Comparison of ENCODE assay signal across 13 cellular contexts in the genomic region with DNA sequence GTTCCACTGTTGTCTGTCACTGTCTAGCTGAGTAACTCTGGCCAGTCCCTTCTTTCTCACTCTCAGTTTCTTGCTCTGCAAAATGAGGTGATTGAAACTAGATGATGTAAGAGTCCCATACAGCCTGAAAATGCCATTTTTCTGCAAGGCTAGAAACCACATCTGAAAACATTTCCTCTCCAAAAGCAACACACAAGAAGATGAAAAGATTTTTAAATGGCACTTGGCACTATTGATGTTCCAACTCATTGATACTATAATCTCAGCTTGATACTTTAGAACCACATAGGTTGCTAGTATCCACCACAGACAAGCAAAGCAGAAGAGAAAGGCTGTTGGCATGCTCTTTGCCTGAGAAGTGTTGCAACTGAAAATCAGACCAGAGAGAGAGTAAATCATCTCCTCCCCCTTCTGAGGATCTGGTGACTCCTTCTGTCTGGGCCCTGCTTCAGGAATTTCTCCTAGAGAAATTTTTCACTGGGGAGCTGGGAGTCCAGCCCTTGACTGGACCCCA.
DNase-seq lines count a peak whose midpoint lies in the region; ATAC-seq and TF ChIP-seq lines count a peak whose summit lies in the region.
"Had no signal": no experiment of that assay in that cellular context is flagged by ENCODE, and none has a peak within 500 bp of the region (broad histone marks: within the 10 kb centered on the region; RNA-seq: fewer than 3 reads in every experiment).

No MANE protein-coding gene starts in this region.

- POLR2A ChIA-PET in SK-N-SH (lab: Yijun Ruan, JAX) = no interaction called here
- POLR2A ChIA-PET in WTC11 (lab: Charles Lee) = no interaction called here
- POLR2A ChIA-PET in naive thymus-derived CD8-positive, alpha-beta T cell (lab: Charles Lee) = no interaction called here

- no peak for ATAC-seq in SK-N-SH treated with all-trans-retinoic acid at 6 μM for 48 hours
- peak; percentile 97 for ATAC-seq in HG02885 (IDR thresholded peaks at IDR 0.05; ENCODE audit: poor library complexity, unreplicated experiment)
- ATAC-seq in WTC11 = peak; percentile 34; the same call in 1 of the 2 replicates
- ATAC-seq in naive thymus-derived CD8-positive, alpha-beta T cell = no peak
- ATAC-seq: body of pancreas had no signal

- no peaks in the 10 kb centered on the region for H3K36me3 Mint-ChIP-seq in WTC11
- H3K36me3 Mint-ChIP-seq in naive thymus-derived CD8-positive, alpha-beta T cell = no peaks in the 10 kb centered on the region

- H3K9me3 Mint-ChIP-seq in WTC11 = no peaks in the 10 kb centered on the region
- peaks cover 0 to 14% (median 4%) of the 10 kb centered on the region in 9 donors for H3K9me3 Mint-ChIP-seq in naive thymus-derived CD8-positive, alpha-beta T cell

- no peak overlapping the region for H3K27ac Mint-ChIP-seq in WTC11
- H3K27ac Mint-ChIP-seq in naive thymus-derived CD8-positive, alpha-beta T cell = no peak overlapping the region

- H3K36me3 ChIP-seq in SK-N-SH (replicated peaks in 1 of 2; ENCODE audit: control insufficient read depth in 1 of 2, insufficient read depth in 2 of 2, low read length in 1 of 2) = no peaks in the 10 kb centered on the region
- H3K36me3 ChIP-seq: heart left ventricle had no signal

- TF ChIP-seq EP300 in SK-N-SH (IDR thresholded peaks at IDR 0.05; ENCODE audit: borderline replicate concordance in 1 of 2, low read depth in 1 of 2, low read length in 1 of 2) = no peak

- no peak overlapping the region for H3K9ac ChIP-seq in SK-N-SH

- no peak overlapping the region for H3K4me2 ChIP-seq in SK-N-SH

- TF ChIP-seq CTCF in SK-N-SH (IDR thresholded peaks at IDR 0.05) (no peak), WTC11 (IDR thresholded peaks at IDR 0.05) (no peak)

- H3K79me2 ChIP-seq in SK-N-SH (ENCODE audit: insufficient read depth) = no peaks in the 10 kb centered on the region

- no peak overlapping the region for H3K4me3 ChIP-seq in SK-N-SH (ENCODE audit: low read depth in 2 of 2, low read length in 1 of 2)
- H3K4me3 ChIP-seq: body of pancreas, heart left ventricle had no signal

- no peaks in the 10 kb centered on the region for H3K9me3 ChIP-seq in SK-N-SH
- H3K9me3 ChIP-seq: body of pancreas, heart left ventricle had no signal

- peaks cover 60% of the 10 kb centered on the region for H3K27me3 Mint-ChIP-seq in WTC11 (ENCODE audit: low read depth)
- no peaks in the 10 kb centered on the region for H3K27me3 Mint-ChIP-seq in naive thymus-derived CD8-positive, alpha-beta T cell

- no peaks in the 10 kb centered on the region for H3F3A ChIP-seq in SK-N-SH (replicated peaks; ENCODE audit: insufficient read depth)

- CTCF ChIA-PET in SK-N-SH (lab: Yijun Ruan, JAX) = no interaction called here
- CTCF ChIA-PET in WTC11 (lab: Charles Lee) = no interaction called here

- no peak overlapping the region for H3K4me3 Mint-ChIP-seq in WTC11
- no peak overlapping the region for H3K4me3 Mint-ChIP-seq in naive thymus-derived CD8-positive, alpha-beta T cell

- DNase-seq in SK-N-SH (no peak), WTC11 (ENCODE audit: low spot score) (no peak), stromal cell of bone marrow (ENCODE audit: low read depth) (peak; percentile 43), NAMALWA (ENCODE audit: low spot score) (no peak), NCI-H1048 (lab: John Stamatoyannopoulos, UW) (no peak)
- DNase-seq in naive thymus-derived CD8-positive, alpha-beta T cell = no peak
- DNase-seq: NCI-H1694 had no signal

- H3K27ac ChIP-seq in SK-N-SH (ENCODE audit: low read depth in 2 of 2, low read length in 1 of 2) = no peak overlapping the region
- H3K27ac ChIP-seq: 22Rv1, body of pancreas, VCaP had no signal

- no peak overlapping the region for H2AFZ ChIP-seq in SK-N-SH (ENCODE audit: low read depth)

- peaks cover 0 to 8% of the 10 kb centered on the region in 2 experiments; a peak in 3 of 4 replicates for H3K4me1 ChIP-seq in SK-N-SH (ENCODE audit: control insufficient read depth in 1 of 2, insufficient read depth in 2 of 2, low read depth in 1 of 2, low read length in 1 of 2)
- H3K4me1 ChIP-seq: body of pancreas, heart left ventricle had no signal

- peaks cover 18% of the 10 kb centered on the region for H3K4me1 Mint-ChIP-seq in WTC11
- H3K4me1 Mint-ChIP-seq in naive thymus-derived CD8-positive, alpha-beta T cell = no peaks in the 10 kb centered on the region

- no peaks in the 10 kb centered on the region for H4K20me1 ChIP-seq in SK-N-SH (ENCODE audit: insufficient read depth)

- H3K9me2 ChIP-seq in SK-N-SH = no peaks in the 10 kb centered on the region

- no peak for TF ChIP-seq RAD21 in SK-N-SH (IDR thresholded peaks at IDR 0.05; ENCODE audit: low read length)

- no peaks in the 10 kb centered on the region for H3K27me3 ChIP-seq in SK-N-SH (ENCODE audit: insufficient read depth)
- H3K27me3 ChIP-seq: body of pancreas, heart left ventricle had no signal

TF ChIP-seq in SK-N-SH treated with all-trans-retinoic acid at 6 μM for 48 hours, 23 proteins besides CTCF, POLR2A, EP300 and RAD21:
- TF ChIP-seq, protein P1, sequence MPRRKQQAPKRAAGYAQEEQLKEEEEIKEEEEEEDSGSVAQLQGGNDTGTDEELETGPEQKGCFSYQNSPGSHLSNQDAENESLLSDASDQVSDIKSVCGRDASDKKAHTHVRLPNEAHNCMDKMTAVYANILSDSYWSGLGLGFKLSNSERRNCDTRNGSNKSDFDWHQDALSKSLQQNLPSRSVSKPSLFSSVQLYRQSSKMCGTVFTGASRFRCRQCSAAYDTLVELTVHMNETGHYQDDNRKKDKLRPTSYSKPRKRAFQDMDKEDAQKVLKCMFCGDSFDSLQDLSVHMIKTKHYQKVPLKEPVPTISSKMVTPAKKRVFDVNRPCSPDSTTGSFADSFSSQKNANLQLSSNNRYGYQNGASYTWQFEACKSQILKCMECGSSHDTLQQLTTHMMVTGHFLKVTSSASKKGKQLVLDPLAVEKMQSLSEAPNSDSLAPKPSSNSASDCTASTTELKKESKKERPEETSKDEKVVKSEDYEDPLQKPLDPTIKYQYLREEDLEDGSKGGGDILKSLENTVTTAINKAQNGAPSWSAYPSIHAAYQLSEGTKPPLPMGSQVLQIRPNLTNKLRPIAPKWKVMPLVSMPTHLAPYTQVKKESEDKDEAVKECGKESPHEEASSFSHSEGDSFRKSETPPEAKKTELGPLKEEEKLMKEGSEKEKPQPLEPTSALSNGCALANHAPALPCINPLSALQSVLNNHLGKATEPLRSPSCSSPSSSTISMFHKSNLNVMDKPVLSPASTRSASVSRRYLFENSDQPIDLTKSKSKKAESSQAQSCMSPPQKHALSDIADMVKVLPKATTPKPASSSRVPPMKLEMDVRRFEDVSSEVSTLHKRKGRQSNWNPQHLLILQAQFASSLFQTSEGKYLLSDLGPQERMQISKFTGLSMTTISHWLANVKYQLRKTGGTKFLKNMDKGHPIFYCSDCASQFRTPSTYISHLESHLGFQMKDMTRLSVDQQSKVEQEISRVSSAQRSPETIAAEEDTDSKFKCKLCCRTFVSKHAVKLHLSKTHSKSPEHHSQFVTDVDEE (CRISPR knock-in tag; IDR thresholded peaks at IDR 0.05) = no peak
- 0 out of 2 replicates have a peak, but pooled peaks have one; percentile 18 for TF ChIP-seq ISL1 (CRISPR knock-in tag; IDR thresholded peaks at IDR 0.05)
TF ChIP-seq in SK-N-SH treated with all-trans-retinoic acid at 6 μM for 48 hours: peak in this region for 1.

TF ChIP-seq in SK-N-SH, 30 proteins besides CTCF, POLR2A, EP300 and RAD21 (continues in another document):
- TF ChIP-seq TCF12 (IDR thresholded peaks at IDR 0.05) (no peak), NRF1 (IDR thresholded peaks at IDR 0.05; ENCODE audit: low read depth, low read length) (no peak)
- TF ChIP-seq, protein P2, sequence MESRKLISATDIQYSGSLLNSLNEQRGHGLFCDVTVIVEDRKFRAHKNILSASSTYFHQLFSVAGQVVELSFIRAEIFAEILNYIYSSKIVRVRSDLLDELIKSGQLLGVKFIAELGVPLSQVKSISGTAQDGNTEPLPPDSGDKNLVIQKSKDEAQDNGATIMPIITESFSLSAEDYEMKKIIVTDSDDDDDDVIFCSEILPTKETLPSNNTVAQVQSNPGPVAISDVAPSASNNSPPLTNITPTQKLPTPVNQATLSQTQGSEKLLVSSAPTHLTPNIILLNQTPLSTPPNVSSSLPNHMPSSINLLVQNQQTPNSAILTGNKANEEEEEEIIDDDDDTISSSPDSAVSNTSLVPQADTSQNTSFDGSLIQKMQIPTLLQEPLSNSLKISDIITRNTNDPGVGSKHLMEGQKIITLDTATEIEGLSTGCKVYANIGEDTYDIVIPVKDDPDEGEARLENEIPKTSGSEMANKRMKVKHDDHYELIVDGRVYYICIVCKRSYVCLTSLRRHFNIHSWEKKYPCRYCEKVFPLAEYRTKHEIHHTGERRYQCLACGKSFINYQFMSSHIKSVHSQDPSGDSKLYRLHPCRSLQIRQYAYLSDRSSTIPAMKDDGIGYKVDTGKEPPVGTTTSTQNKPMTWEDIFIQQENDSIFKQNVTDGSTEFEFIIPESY (IDR thresholded peaks at IDR 0.05; ENCODE audit: borderline replicate concordance, low read depth) = no peak

TF ChIP-seq in WTC11, 78 proteins besides CTCF, POLR2A, EP300 and RAD21 (continues in another document):
- TF ChIP-seq AR (CRISPR knock-in tag; IDR thresholded peaks at IDR 0.05) (no peak), SMAD4 (CRISPR knock-in tag; IDR thresholded peaks at IDR 0.05) (no peak), ZNF317 (CRISPR knock-in tag; IDR thresholded peaks at IDR 0.05; ENCODE audit: borderline replicate concordance, low read depth) (no peak), NR2C2 (CRISPR knock-in tag; IDR thresholded peaks at IDR 0.05) (no peak), ZNF121 (CRISPR knock-in tag; IDR thresholded peaks at IDR 0.05) (no peak), CREM (CRISPR knock-in tag; IDR thresholded peaks at IDR 0.05) (no peak)

Comparison
In these comparisons a context has a peak if more than half of its experiments do, and no peak if none do; other contexts are left out.
1. ATAC-seq: peak in HG02885 (single experiment) and WTC11 (single experiment); none in SK-N-SH treated with all-trans-retinoic acid at 6 μM for 48 hours (single experiment) and naive thymus-derived CD8-positive, alpha-beta T cell (0 of 2).